Comparison of ENCODE assay signal across 19 cellular contexts in the genomic region with DNA sequence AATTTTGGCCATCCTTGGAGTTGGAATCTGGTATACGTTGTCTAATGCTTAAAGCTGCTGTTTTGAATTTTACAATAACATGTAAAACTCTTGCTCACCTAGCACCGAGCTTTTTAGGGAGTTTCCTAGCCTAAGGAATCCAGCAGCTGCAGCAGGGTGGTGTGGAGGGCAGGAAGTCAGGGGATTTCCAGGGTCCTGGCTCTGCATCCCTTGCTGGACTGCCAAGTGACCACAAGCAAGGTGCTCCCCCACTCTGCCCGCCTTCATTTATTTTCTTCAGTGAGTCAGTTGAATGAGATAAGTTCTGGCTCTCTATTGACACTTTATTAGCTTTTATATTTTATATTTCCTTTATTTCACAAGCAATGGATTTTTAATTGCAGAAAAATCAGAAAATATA.
DNase-seq lines count a peak whose midpoint lies in the region; ATAC-seq and TF ChIP-seq lines count a peak whose summit lies in the region.
"Had no signal": no experiment of that assay in that cellular context is flagged by ENCODE, and none has a peak within 500 bp of the region (broad histone marks: within the 10 kb centered on the region; RNA-seq: fewer than 3 reads in every experiment).

No MANE protein-coding gene starts in this region.

- H3K27me3 ChIP-seq in upper lobe of right lung, result no peaks in the 10 kb centered on the region
- H3K27me3 ChIP-seq: neutrophil had no signal

- H3K9me3 Mint-ChIP-seq in T-cell, result no peaks in the 10 kb centered on the region
- H3K9me3 Mint-ChIP-seq: activated CD8-positive, alpha-beta T cell treated with anti-CD3 and anti-CD28 coated beads for 36 hours; activated T-helper 2 cell treated with anti-CD3 and anti-CD28 coated beads, Interferon-gamma antibody, Interleukin-2, Interleukin-4, amounts not matched to agents 10 μg/mL and 5 μg/mL and 100 μg/mL, durations not matched to agents 14 hours and 24 hours and 36 hours; CD4-positive, alpha-beta T cell had no signal

- CTCF ChIA-PET in T-cell (lab: Charles Lee), result no interaction called here

- H3K36me3 ChIP-seq in upper lobe of right lung, result peaks cover 8% of the 10 kb centered on the region

- peak; percentile 21 for DNase-seq in LHCN-M2 (ENCODE audit: low read depth)
- DNase-seq in astrocyte of the spinal cord (ENCODE audit: low read depth, low spot score), result peak; percentile 73
- DNase-seq in kidney glomerular epithelial cell (lab: John Stamatoyannopoulos, UW), result peak; percentile 85
- DNase-seq in upper lobe of right lung, result no peak
- DNase-seq in SKM-1 (lab: John Stamatoyannopoulos, UW; ENCODE audit: unreplicated experiment), result no peak
- DNase-seq in T-cell, result no peak
- no peak for DNase-seq in T-helper 17 cell
- DNase-seq: activated CD8-positive, alpha-beta T cell treated with anti-CD3 and anti-CD28 coated beads for 36 hours; CD4-positive, alpha-beta T cell; GDM1; glutamatergic neuron; KG1; left colon; NCI-H2081; SIG-M5; stimulated activated naive CD4-positive, alpha-beta T cell treated with Interleukin-2 at 50 U/mL for 16 hours had no signal

- no peak overlapping the region for H3K4me3 ChIP-seq in astrocyte of the spinal cord (ENCODE audit: low read depth, low read length)
- no peak overlapping the region for H3K4me3 ChIP-seq in upper lobe of right lung
- H3K4me3 ChIP-seq: skin epidermis had no signal

- in situ Hi-C loops in astrocyte of the spinal cord (cut with HindIII; ENCODE audit: low sequenced_read_pairs), result loop anchor here (25.0 kb wide), 1 partner anchor 226 kb away; no protein-coding TSS in a partner anchor

- ATAC-seq in upper lobe of right lung (peak; percentile 36), T-cell (replicated peaks in 1 of 4) (no peak), T-helper 17 cell (no peak)
- ATAC-seq: activated CD8-positive, alpha-beta T cell treated with anti-CD3 and anti-CD28 coated beads for 36 hours had no signal

- no peaks in the 10 kb centered on the region for H3K9me3 ChIP-seq in upper lobe of right lung
- H3K9me3 ChIP-seq in T-helper 17 cell (ENCODE audit: control insufficient read depth, low read length, poor library complexity, severe bottlenecking), result no peaks in the 10 kb centered on the region
- H3K9me3 ChIP-seq: neutrophil had no signal

- H3K4me1 ChIP-seq in upper lobe of right lung, result peaks cover 14% of the 10 kb centered on the region

- H3K4me3 Mint-ChIP-seq in T-cell, result no peak overlapping the region
- H3K4me3 Mint-ChIP-seq in T-helper 17 cell, result no peak overlapping the region
- H3K4me3 Mint-ChIP-seq: activated CD8-positive, alpha-beta T cell treated with anti-CD3 and anti-CD28 coated beads for 36 hours; CD4-positive, alpha-beta T cell had no signal

- no peak overlapping the region for H3K27ac ChIP-seq in upper lobe of right lung
- H3K27ac ChIP-seq: neutrophil had no signal

- H3K36me3 Mint-ChIP-seq in T-cell (peaks cover 46% of the 10 kb centered on the region), T-helper 17 cell (ENCODE audit: low read depth) (peaks cover 5% of the 10 kb centered on the region)

- H3K27me3 Mint-ChIP-seq in T-cell (no peaks in the 10 kb centered on the region), T-helper 17 cell (no peaks in the 10 kb centered on the region)
- H3K27me3 Mint-ChIP-seq: activated CD8-positive, alpha-beta T cell treated with anti-CD3 and anti-CD28 coated beads for 36 hours; CD4-positive, alpha-beta T cell had no signal

- intact Hi-C loops in upper lobe of right lung (cut with DNase I), result no loop called here

- H3K4me1 Mint-ChIP-seq in T-cell (peaks cover 6 to 10% (median 8%) of the 10 kb centered on the region in 3 donors), T-helper 17 cell (peaks cover 6% of the 10 kb centered on the region)

- TF ChIP-seq CTCF in astrocyte of the spinal cord (IDR thresholded peaks at IDR 0.05; ENCODE audit: low read depth, low read length) (no peak), upper lobe of right lung (IDR thresholded peaks at IDR 0.05) (no peak)

- H3K27ac Mint-ChIP-seq in T-cell (no peak overlapping the region), T-helper 17 cell (no peak overlapping the region)
- H3K27ac Mint-ChIP-seq: activated CD8-positive, alpha-beta T cell treated with anti-CD3 and anti-CD28 coated beads for 36 hours; activated T-helper 2 cell treated with anti-CD3 and anti-CD28 coated beads, Interferon-gamma antibody, Interleukin-2, Interleukin-4, amounts not matched to agents 10 μg/mL and 5 μg/mL and 100 μg/mL, durations not matched to agents 14 hours and 24 hours and 36 hours; CD4-positive, alpha-beta T cell had no signal

- POLR2A ChIA-PET in T-cell (lab: Charles Lee), result no interaction called here

Comparison
In these comparisons a context has a peak if more than half of its experiments do, and no peak if none do; other contexts are left out.
1. DNase-seq: peak in LHCN-M2 (single experiment), astrocyte of the spinal cord (single experiment) and kidney glomerular epithelial cell (single experiment); none in upper lobe of right lung (single experiment), SKM-1 (single experiment), T-cell (0 of 34) and T-helper 17 cell (0 of 3).